ENCODE assay signal across 17 cellular contexts in genomic region chr3:186165331-186165730, GRCh38.
"Had no signal": no experiment of that assay in that cellular context is flagged by ENCODE, and none has a peak within 500 bp of the region (broad histone marks: within the 10 kb centered on the region; RNA-seq: fewer than 3 reads in every experiment).

No MANE protein-coding gene starts in this region.

- H3K9me3 ChIP-seq: ascending aorta, gastrocnemius medialis, sigmoid colon, spleen, testis, upper lobe of left lung had no signal

- H3K4me3 ChIP-seq: ascending aorta, coronary artery, gastrocnemius medialis, sigmoid colon, spleen, testis, upper lobe of left lung had no signal

- H3K4me1 ChIP-seq: ascending aorta, gastrocnemius medialis, testis, upper lobe of left lung had no signal

- ATAC-seq: activated CD4-positive, CD25-positive, alpha-beta regulatory T cell treated with anti-CD3 and anti-CD28 coated beads, Interleukin-2, amount 50 U/mL, for 24 hours; activated T-cell treated with anti-CD3 and anti-CD28 coated beads, Interleukin-2, amount 50 U/mL, for 72 hours; esophagus mucosa; gastrocnemius medialis; naive thymus-derived CD8-positive, alpha-beta T cell; stimulated activated memory B cell treated with anti-CD40 and anti-IgM and Interleukin-4, amounts not matched to agents 10 μg/mL and 1 μg/mL and 100 μg/mL, for 72 hours had no signal

- DNase-seq: activated CD4-positive, alpha-beta T cell treated with anti-CD3 and anti-CD28 coated beads, Interleukin-2, amount 10 ng/mL, durations not matched to agents 7 days and 5 days; activated effector memory CD4-positive, alpha-beta T cell treated with anti-CD3 and anti-CD28 coated beads, Interleukin-2, amount 50 U/mL, for 16 hours; activated naive CD4-positive, alpha-beta T cell treated with anti-CD3 and anti-CD28 coated beads, Interleukin-2, amount 50 U/mL, for 16 hours; activated T-cell treated with anti-CD3 and anti-CD28 coated beads, Interleukin-2, amount 50 U/mL, for 72 hours; gastrocnemius medialis; mesendoderm; naive thymus-derived CD8-positive, alpha-beta T cell; sigmoid colon; spleen; stimulated activated CD4-positive, alpha-beta T cell treated with anti-CD3 and anti-CD28 coated beads, Interleukin-4, amount 100 ng/mL, for 4 hours; testis; upper lobe of left lung had no signal

- H3K4me1 Mint-ChIP-seq: activated CD4-positive, alpha-beta T cell treated with anti-CD3 and anti-CD28 coated beads, Interleukin-2, amount 10 ng/mL, durations not matched to agents 7 days and 5 days; naive thymus-derived CD8-positive, alpha-beta T cell; stimulated activated memory B cell treated with anti-CD40 and anti-IgM and Interleukin-4, amounts not matched to agents 10 μg/mL and 1 μg/mL and 100 μg/mL, for 72 hours had no signal

- H3K4me3 Mint-ChIP-seq: activated CD4-positive, alpha-beta T cell treated with anti-CD3 and anti-CD28 coated beads, Interleukin-2, amount 10 ng/mL, durations not matched to agents 7 days and 5 days; activated T-cell treated with anti-CD3 and anti-CD28 coated beads, Interleukin-2, amount 50 U/mL, for 72 hours; naive thymus-derived CD8-positive, alpha-beta T cell; stimulated activated memory B cell treated with anti-CD40 and anti-IgM and Interleukin-4, amounts not matched to agents 10 μg/mL and 1 μg/mL and 100 μg/mL, for 72 hours had no signal

- H3K27ac ChIP-seq: ascending aorta, coronary artery, gastrocnemius medialis, sigmoid colon, spleen, testis, upper lobe of left lung had no signal

- H3K9me3 Mint-ChIP-seq: activated CD4-positive, alpha-beta T cell treated with anti-CD3 and anti-CD28 coated beads, Interleukin-2, amount 10 ng/mL, durations not matched to agents 7 days and 5 days; naive thymus-derived CD8-positive, alpha-beta T cell; stimulated activated memory B cell treated with anti-CD40 and anti-IgM and Interleukin-4, amounts not matched to agents 10 μg/mL and 1 μg/mL and 100 μg/mL, for 72 hours had no signal

- H3K27me3 ChIP-seq: ascending aorta, gastrocnemius medialis, sigmoid colon, testis, upper lobe of left lung had no signal

- H3K36me3 Mint-ChIP-seq: naive thymus-derived CD8-positive, alpha-beta T cell had no signal

- H3K36me3 ChIP-seq: gastrocnemius medialis, upper lobe of left lung had no signal

- H3K27ac Mint-ChIP-seq: activated CD4-positive, alpha-beta T cell treated with anti-CD3 and anti-CD28 coated beads, Interleukin-2, amount 10 ng/mL, durations not matched to agents 7 days and 5 days; activated T-cell treated with anti-CD3 and anti-CD28 coated beads, Interleukin-2, amount 50 U/mL, for 72 hours; naive thymus-derived CD8-positive, alpha-beta T cell; stimulated activated memory B cell treated with anti-CD40 and anti-IgM and Interleukin-4, amounts not matched to agents 10 μg/mL and 1 μg/mL and 100 μg/mL, for 72 hours had no signal

- H3K27me3 Mint-ChIP-seq: stimulated activated memory B cell treated with anti-CD40 and anti-IgM and Interleukin-4, amounts not matched to agents 10 μg/mL and 1 μg/mL and 100 μg/mL, for 72 hours had no signal
